In genomic region chr7:26555971-26556830, GRCh38 we compare ENCODE assay signal across 18 cellular contexts.
DNase-seq lines count a peak whose midpoint lies in the region; ATAC-seq, FAIRE-seq and TF ChIP-seq lines count a peak whose summit lies in the region.
"Had no signal": no experiment of that assay in that cellular context is flagged by ENCODE, and none has a peak within 500 bp of the region (broad histone marks: within the 10 kb centered on the region; RNA-seq: fewer than 3 reads in every experiment).

No MANE protein-coding gene starts in this region.

- H3K36me3 ChIP-seq in iPS-15b (ENCODE audit: control insufficient read depth, insufficient read depth, low read length) (no peaks in the 10 kb centered on the region), testis (ENCODE audit: low read depth, missing control alignments) (no peaks in the 10 kb centered on the region)
- H3K36me3 ChIP-seq: MG63 had no signal

- no peak for FAIRE-seq in GM19239 (lab: Jason Lieb, UNC)
- FAIRE-seq: GM12891 had no signal

- no peak for TF ChIP-seq POLR2A in testis (IDR thresholded peaks at IDR 0.05)

- TF ChIP-seq CTCF in testis (IDR thresholded peaks at IDR 0.05) = no peak

- H3K9me3 ChIP-seq in right cardiac atrium (ENCODE audit: control insufficient read depth, low read length) (no peaks in the 10 kb centered on the region), iPS-15b (ENCODE audit: control insufficient read depth, insufficient read depth, low read length) (no peaks in the 10 kb centered on the region), testis (no peaks in the 10 kb centered on the region)
- H3K9me3 ChIP-seq: MG63 had no signal

- H3K27me3 ChIP-seq in right cardiac atrium (ENCODE audit: control insufficient read depth, insufficient read depth) (no peaks in the 10 kb centered on the region), iPS-15b (ENCODE audit: control insufficient read depth, insufficient read depth, low read length) (no peaks in the 10 kb centered on the region), testis (no peaks in the 10 kb centered on the region)

- DNase-seq in right cardiac atrium = peak in 1 of 3 donors; percentile 47
- DNase-seq in Right ventricle myocardium inferior (ENCODE audit: missing footprints) = no peak
- DNase-seq in NCI-H82 treated with DMSO at 0.1 percent for 48 hours (lab: John Stamatoyannopoulos, UW; ENCODE audit: unreplicated experiment) = peak; percentile 34
- DNase-seq in testis = peak; percentile 32
- no peak for DNase-seq in GM19239 (ENCODE audit: insufficient read length, low spot score)
- DNase-seq in middle frontal gyrus (ENCODE audit: extremely low spot score, low spot score) = no peak
- DNase-seq: activated CD8-positive, alpha-beta T cell treated with anti-CD3 and anti-CD28 coated beads for 36 hours; CD8-positive, alpha-beta T cell; effector CD8-positive, alpha-beta T cell; hippocampal formation; kidney glomerular epithelial cell; MG63; NCI-H446 treated with DMSO at 0.1 percent for 48 hours; PC-9 had no signal

- H3K4me1 ChIP-seq in right cardiac atrium (ENCODE audit: control insufficient read depth, insufficient read depth, low read length) (no peaks in the 10 kb centered on the region), iPS-15b (ENCODE audit: control insufficient read depth, insufficient read depth, low read length) (peaks cover 5% of the 10 kb centered on the region), testis (peaks cover 3% of the 10 kb centered on the region)
- H3K4me1 ChIP-seq: parathyroid adenoma had no signal

- ATAC-seq in right cardiac atrium = peak in 1 of 2 donors; percentile 40
- ATAC-seq in Right ventricle myocardium inferior = no peak
- ATAC-seq in GM21423 (IDR thresholded peaks at IDR 0.05; ENCODE audit: unreplicated experiment) = no peak
- ATAC-seq: activated CD8-positive, alpha-beta T cell treated with anti-CD3 and anti-CD28 coated beads for 36 hours; CD8-positive, alpha-beta T cell had no signal

- H3K9ac ChIP-seq in iPS-15b (ENCODE audit: low read depth, low read length) = peak overlapping the region; percentile 16
- H3K9ac ChIP-seq: parathyroid adenoma had no signal

- peak overlapping the region; percentile 54 for H3K27ac ChIP-seq in right cardiac atrium (ENCODE audit: low read length)
- H3K27ac ChIP-seq in testis = no peak overlapping the region
- H3K27ac ChIP-seq: parathyroid adenoma, PC-9 had no signal

- intact Hi-C loops in right cardiac atrium (cut with DNase I) (no loop called here), Right ventricle myocardium inferior (cut with DNase I) (no loop called here), testis (cut with DNase I; ENCODE audit: low total_unique reads) (no loop called here)

- no peak overlapping the region for H3K4me3 ChIP-seq in right cardiac atrium (ENCODE audit: low read length)
- no peak overlapping the region for H3K4me3 ChIP-seq in iPS-15b (ENCODE audit: low read depth, low read length)
- no peak overlapping the region for H3K4me3 ChIP-seq in testis
- H3K4me3 ChIP-seq: MG63, PC-9 had no signal

- 33% methylated on average over 13 of the region's 13 CpGs for WGBS in right cardiac atrium
- 51 to 61% methylated on average over 10 to 13 of the region's 13 CpGs for WGBS in testis, 2 donors

Comparison
In these comparisons a context has a peak if more than half of its experiments do, and no peak if none do; other contexts are left out.
1. DNase-seq: peak in NCI-H82 treated with DMSO at 0.1 percent for 48 hours (single experiment) and testis (single experiment); none in Right ventricle myocardium inferior (single experiment), GM19239 (single experiment) and middle frontal gyrus (single experiment).